ENCODE assay signal across 9 cellular contexts in the genomic region with DNA sequence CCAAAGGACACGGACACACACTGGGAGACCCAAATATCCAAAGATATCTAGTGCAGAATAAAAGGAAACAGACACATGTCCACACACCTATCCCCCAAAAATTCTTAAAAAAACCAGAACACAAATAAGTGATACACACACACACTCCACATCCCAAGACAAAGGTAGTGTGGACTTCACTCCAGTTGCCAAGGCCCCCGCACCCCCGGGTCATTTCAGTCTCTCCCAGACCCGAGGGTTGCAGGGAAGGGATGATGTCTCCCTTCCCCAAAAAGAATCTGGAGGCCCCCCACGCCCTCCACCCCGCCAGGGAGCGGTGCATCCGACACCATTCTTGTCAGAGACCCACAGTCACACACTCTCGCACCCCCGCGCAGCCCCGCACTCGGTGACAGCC. TPM values are rescaled to one million over a fixed set of nuclear protein-coding genes. Genes with fewer than 3 reads are reported as not detected.
DNase-seq lines count a peak whose midpoint lies in the region; ATAC-seq and TF ChIP-seq lines count a peak whose summit lies in the region.
"Had no signal": no experiment of that assay in that cellular context is flagged by ENCODE, and none has a peak within 500 bp of the region (broad histone marks: within the 10 kb centered on the region; RNA-seq: fewer than 3 reads in every experiment).

No MANE protein-coding gene starts in this region.

- peak overlapping the region; percentile 84 for H2AFZ ChIP-seq in PC-3 (ENCODE audit: low read length)

- no peak for ATAC-seq in PC-3

- H3K4me3 ChIP-seq in GM08714 (ENCODE audit: low read length): peak overlapping the region; percentile 61
- peak overlapping the region; percentile 79 for H3K4me3 ChIP-seq in PC-3 (ENCODE audit: low read length)
- no peak overlapping the region for H3K4me3 ChIP-seq in endocrine pancreas (ENCODE audit: control insufficient read depth, insufficient read depth, low read length)
- H3K4me3 ChIP-seq in sigmoid colon: peak overlapping the region in 3 of 4 donors; percentile 18 to 45 (median 40)

- no peak overlapping the region for H3K27ac ChIP-seq in PC-3 (ENCODE audit: low read length)
- H3K27ac ChIP-seq in sigmoid colon: no peak overlapping the region

- no peaks in the 10 kb centered on the region for H3K9me3 ChIP-seq in PC-3 (ENCODE audit: low read length)
- H3K9me3 ChIP-seq in endocrine pancreas (ENCODE audit: control insufficient read depth, low read length): no peaks in the 10 kb centered on the region
- H3K9me3 ChIP-seq in sigmoid colon: no peaks in the 10 kb centered on the region

- intact Hi-C loops in PC-3 (cut with micrococcal nuclease): loop anchor here (2.0 kb wide), 1 partner anchor 325 kb away; no protein-coding TSS in a partner anchor
- intact Hi-C loops in sigmoid colon (cut with DNase I): loop anchor here (10.0 kb wide), 1 partner anchor 319 kb away; the partner anchor contains the start of genes SIPA1L3 and WDR87

- no peaks in the 10 kb centered on the region for H3K27me3 ChIP-seq in PC-3 (ENCODE audit: low read length)
- peaks cover 3% of the 10 kb centered on the region for H3K27me3 ChIP-seq in endocrine pancreas (ENCODE audit: control insufficient read depth, insufficient read depth, low read length)
- H3K27me3 ChIP-seq in sigmoid colon: peaks cover 29 to 90% (median 64%) of the 10 kb centered on the region in 3 donors

- H3K4me2 ChIP-seq in PC-3 (ENCODE audit: low read length): peak overlapping the region; percentile 92

- CTCF ChIA-PET in PC-3 (lab: Charles Lee): no interaction called here

- no peak for TF ChIP-seq POLR2A in sigmoid colon (IDR thresholded peaks at IDR 0.05)

- H4K20me1 ChIP-seq in PC-3 (ENCODE audit: low read length): no peaks in the 10 kb centered on the region

- no peak for TF ChIP-seq EP300 in sigmoid colon (IDR thresholded peaks at IDR 0.05)

- WGBS in sigmoid colon, 2 donors: 6 to 11% methylated on average over 13 of the region's 13 CpGs

- H3K36me3 ChIP-seq in PC-3 (ENCODE audit: low read depth, low read length) (no peaks in the 10 kb centered on the region), endocrine pancreas (ENCODE audit: control insufficient read depth, insufficient read depth, low read length) (no peaks in the 10 kb centered on the region), sigmoid colon (no peaks in the 10 kb centered on the region)

- TF ChIP-seq CTCF in PC-3 (conservative IDR thresholded peaks at IDR 0.05; ENCODE audit: low read depth, low read length): no peak
- no peak for TF ChIP-seq CTCF in sigmoid colon (IDR thresholded peaks at IDR 0.05)

- DNase-seq in PC-3 (no peak), sigmoid colon (no peak), NCI-H446 treated with DMSO at 0.1 percent for 48 hours (lab: John Stamatoyannopoulos, UW) (no peak), retina (no peak), midbrain (lab: John Stamatoyannopoulos, UW) (no peak), putamen (ENCODE audit: low spot score) (no peak)

- H3K4me1 ChIP-seq in PC-3 (ENCODE audit: insufficient read depth, low read length) (no peaks in the 10 kb centered on the region), endocrine pancreas (ENCODE audit: control insufficient read depth, insufficient read depth, low read length) (no peaks in the 10 kb centered on the region), sigmoid colon (peaks cover 0 to 17% (median 16%) of the 10 kb centered on the region in 4 donors)

- H3F3A ChIP-seq in PC-3 (ENCODE audit: low read length, unreplicated experiment): no peaks in the 10 kb centered on the region

- H3K9me2 ChIP-seq in PC-3 (replicated peaks; ENCODE audit: low read length): no peaks in the 10 kb centered on the region

- H3K9ac ChIP-seq in PC-3 (ENCODE audit: low read length) (peak overlapping the region; percentile 56), endocrine pancreas (ENCODE audit: control insufficient read depth, insufficient read depth, low read length) (peak overlapping the region; percentile 56)

- H3K79me2 ChIP-seq in PC-3 (ENCODE audit: low read length): no peaks in the 10 kb centered on the region; the same call in 1 of the 2 replicates

- POLR2A ChIA-PET in PC-3 (lab: Charles Lee; ENCODE audit: unreplicated experiment): no interaction called here

- no TSS peak for BruUV-seq in PC-3 (replicated peaks; lab: Mats Ljungman, UMichigan)

RNA-seq across cellular contexts. Expression of gene DPF1, which starts 0.4 kb away (rescaled TPM):
- total RNA-seq in PC-3 (2014; rRNA removed) (7.7 and 8.1 TPM in 2 replicates), sigmoid colon (not detected)
- 1 to 10 TPM in 1 of 3 donors, under 1 TPM in 1, not detected in 1; 0.12 to 1.4 TPM for polyA plus RNA-seq in sigmoid colon

RNA-seq across cellular contexts. Expression of gene PPP1R14A, which starts 32.6 kb away (rescaled TPM):
- total RNA-seq in PC-3 (2014; rRNA removed): not detected in 2 replicates
- total RNA-seq in sigmoid colon: 100 to 1,000 TPM; 441 to 736 (median 473) TPM
- polyA plus RNA-seq in sigmoid colon: 10 to 100 TPM; 24.6 to 93.9 (median 29.9) TPM
- total RNA-seq: LHCN-M2 had no signal

RNA-seq across cellular contexts. Expression of gene SPINT2, which starts 40.8 kb away (rescaled TPM):
- total RNA-seq in PC-3 (2014; rRNA removed): 442 and 650 TPM in 2 replicates
- total RNA-seq in sigmoid colon: 10 to 100 TPM; 14.3 to 20.7 (median 16.6) TPM
- polyA plus RNA-seq in sigmoid colon: 100 to 1,000 TPM; 170 to 616 (median 178) TPM

Comparison
In these comparisons a context has a peak if more than half of its experiments do, and no peak if none do; other contexts are left out.
1. RNA of gene PPP1R14A, which starts 32.6 kb away (total RNA-seq): 441 to 736 TPM in sigmoid colon; not detected in PC-3; every median in the first group is over 100 times any median in the second.
2. RNA of gene SPINT2, which starts 40.8 kb away (total RNA-seq): 442 to 650 TPM in PC-3; 14.3 to 20.7 TPM in sigmoid colon; every median in the first group is over 10 times any median in the second.